ENCODE assay signal across 18 cellular contexts in the genomic region with DNA sequence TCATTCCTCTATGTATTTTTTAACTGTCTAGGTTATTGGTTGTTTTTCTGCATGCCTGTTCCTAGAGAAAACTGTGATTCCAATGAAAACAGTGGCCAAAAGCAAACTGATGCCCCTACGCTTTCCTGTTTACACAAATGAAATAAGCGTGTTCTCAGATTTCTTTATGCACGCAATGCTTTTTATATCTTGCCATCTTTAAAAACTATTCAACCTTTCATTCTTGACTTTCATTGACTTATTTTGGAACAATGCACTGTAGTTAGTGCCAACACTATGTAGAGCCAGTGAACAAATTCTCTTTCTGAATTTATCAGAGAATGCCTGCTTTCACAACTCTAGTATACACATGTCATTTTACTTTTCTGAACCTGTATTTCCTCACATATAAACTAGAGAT.
"Had no signal": no experiment of that assay in that cellular context is flagged by ENCODE, and none has a peak within 500 bp of the region (broad histone marks: within the 10 kb centered on the region; RNA-seq: fewer than 3 reads in every experiment).

No MANE protein-coding gene starts in this region.

- H3K9me3 ChIP-seq: breast epithelium had no signal

- H3K27me3 Mint-ChIP-seq: memory B cell; naive thymus-derived CD8-positive, alpha-beta T cell; stimulated activated naive B cell treated with anti-CD40 and anti-IgM and Interleukin-4, amounts not matched to agents 10 μg/mL and 1 μg/mL and 100 μg/mL, for 72 hours had no signal

- DNase-seq: activated CD4-positive, CD25-positive, alpha-beta regulatory T cell treated with anti-CD3 and anti-CD28 coated beads, Interleukin-2, amount 50 U/mL, for 72 hours; activated naive CD4-positive, alpha-beta T cell treated with Interleukin-2 at 50 U/mL for 16 hours; activated T-cell treated with anti-CD3 and anti-CD28 coated beads for 4 hours; anterior cingulate cortex; cerebellar nuclear complex; dorsolateral prefrontal cortex; endodermal cell; erythroblast; hypothalamus; left ventricle myocardium inferior; naive thymus-derived CD8-positive, alpha-beta T cell; nucleus accumbens; stimulated activated CD4-positive, alpha-beta T cell treated with anti-CD3 and anti-CD28 coated beads, Interleukin-4, amount 100 ng/mL, for 1 hour; stimulated activated naive B cell treated with anti-CD40 and anti-IgM and Interleukin-4, amounts not matched to agents 10 μg/mL and 1 μg/mL and 100 μg/mL, for 72 hours had no signal

- H3K4me3 ChIP-seq: breast epithelium, dorsolateral prefrontal cortex, left ventricle myocardium inferior, right atrium auricular region, tibial nerve had no signal

- H3K36me3 ChIP-seq: breast epithelium, left ventricle myocardium inferior, right atrium auricular region, tibial nerve had no signal

- H3K36me3 Mint-ChIP-seq: memory B cell; naive thymus-derived CD8-positive, alpha-beta T cell; stimulated activated naive B cell treated with anti-CD40 and anti-IgM and Interleukin-4, amounts not matched to agents 10 μg/mL and 1 μg/mL and 100 μg/mL, for 72 hours had no signal

- H3K4me3 Mint-ChIP-seq: endodermal cell; memory B cell; naive thymus-derived CD8-positive, alpha-beta T cell; stimulated activated naive B cell treated with anti-CD40 and anti-IgM and Interleukin-4, amounts not matched to agents 10 μg/mL and 1 μg/mL and 100 μg/mL, for 72 hours had no signal

- H3K27ac Mint-ChIP-seq: endodermal cell; memory B cell; naive thymus-derived CD8-positive, alpha-beta T cell; stimulated activated naive B cell treated with anti-CD40 and anti-IgM and Interleukin-4, amounts not matched to agents 10 μg/mL and 1 μg/mL and 100 μg/mL, for 72 hours had no signal

- H3K4me1 ChIP-seq: right atrium auricular region had no signal

- H3K9me3 Mint-ChIP-seq: endodermal cell, memory B cell had no signal

- H3K27ac ChIP-seq: breast epithelium, dorsolateral prefrontal cortex, left ventricle myocardium inferior, right atrium auricular region, tibial nerve had no signal

- H3K27me3 ChIP-seq: breast epithelium, dorsolateral prefrontal cortex, right atrium auricular region, tibial nerve had no signal

- ATAC-seq: naive thymus-derived CD8-positive, alpha-beta T cell; stimulated activated naive B cell treated with anti-CD40 and anti-IgM and Interleukin-4, amounts not matched to agents 10 μg/mL and 1 μg/mL and 100 μg/mL, for 72 hours had no signal
